ENCODE assay signal across 8 cellular contexts in genomic region chr1:27542463-27543273, GRCh38. TPM values are rescaled to one million over a fixed set of nuclear protein-coding genes. Genes with fewer than 3 reads are reported as not detected.
DNase-seq lines count a peak whose midpoint lies in the region; ATAC-seq, FAIRE-seq and TF ChIP-seq lines count a peak whose summit lies in the region.

No MANE protein-coding gene starts in this region.

- CTCF ChIA-PET in Calu3 (lab: Charles Lee) = interaction anchor here (0.5 to 1.8 kb wide), 4 partner anchors 12 to 1040 kb away, joined by 3 to 10 read pairs (median 4); no protein-coding TSS in a partner anchor
- CTCF ChIA-PET in HEK293T (lab: Yijun Ruan, JAX) = interaction anchor here (1.3 kb wide), 1 partner anchor 14 kb away, joined by 5 read pairs; no protein-coding TSS in a partner anchor

- no peak for TF ChIP-seq CTCF in Calu3 (IDR thresholded peaks at IDR 0.05; ENCODE audit: unreplicated experiment)
- no peak for TF ChIP-seq CTCF in breast epithelium (IDR thresholded peaks at IDR 0.05)
- TF ChIP-seq CTCF in lung (IDR thresholded peaks at IDR 0.05; ENCODE audit: control extremely low read depth, extremely low read depth) = no peak
- TF ChIP-seq CTCF in tibial nerve (IDR thresholded peaks at IDR 0.05) = no peak

- H3K36me3 ChIP-seq in breast epithelium (no peaks in the 10 kb centered on the region), lung (ENCODE audit: control insufficient read depth in 2 of 2, insufficient read depth in 2 of 2, low read length in 2 of 2) (peaks cover 0 to 10% of the 10 kb centered on the region in 2 donors), tibial nerve (peaks cover 0 to 40% (median 0%) of the 10 kb centered on the region in 3 donors)

- FAIRE-seq in frontal cortex (lab: Jason Lieb, UNC) = no peak

- no peaks in the 10 kb centered on the region for H3K9me3 ChIP-seq in breast epithelium
- H3K9me3 ChIP-seq in lung (ENCODE audit: control insufficient read depth in 2 of 2, insufficient read depth in 1 of 2, low read length in 1 of 2) = no peaks in the 10 kb centered on the region
- H3K9me3 ChIP-seq in tibial nerve = no peaks in the 10 kb centered on the region

- no peaks in the 10 kb centered on the region for H3K9me3 Mint-ChIP-seq in Calu3 (ENCODE audit: low read depth, unreplicated experiment)

- ATAC-seq in lung (ENCODE audit: insufficient read depth, low FRiP score) = peak; percentile 85

- peak; percentile 32 to 67 for TF ChIP-seq EP300 in tibial nerve (IDR thresholded peaks at IDR 0.05)

- TF ChIP-seq POLR2A in breast epithelium (IDR thresholded peaks at IDR 0.05) (no peak), tibial nerve (IDR thresholded peaks at IDR 0.05) (peak in 1 of 2 donors; percentile 29)

- WGBS in lung, 2 donors = 56 to 76% methylated on average over 19 of the region's 19 CpGs
- WGBS in tibial nerve, 2 donors = 37 to 52% methylated on average over 19 of the region's 19 CpGs

- BruUV-seq in Calu3 (replicated peaks; lab: Mats Ljungman, UMichigan) = TSS peak; percentile 37

- POLR2A ChIA-PET in HEK293T (lab: Yijun Ruan, JAX) = no interaction called here

- peaks cover 35% of the 10 kb centered on the region for H3K36me3 Mint-ChIP-seq in Calu3 (ENCODE audit: insufficient read depth, unreplicated experiment)

- peak overlapping the region; percentile 90 to 94 for H3K27ac ChIP-seq in breast epithelium
- H3K27ac ChIP-seq in lung (ENCODE audit: low read depth in 1 of 2, low read length in 1 of 2) = peak overlapping the region; percentile 69 to 97
- peak overlapping the region; percentile 58 to 92 (median 77) for H3K27ac ChIP-seq in tibial nerve

- intact Hi-C loops in Calu3 (cut with micrococcal nuclease; ENCODE audit: unreplicated experiment) (no loop called here), breast epithelium (cut with DNase I; ENCODE audit: low total_unique reads) (no loop called here)

- H3K27me3 Mint-ChIP-seq in Calu3 (ENCODE audit: unreplicated experiment) = no peaks in the 10 kb centered on the region

- peak overlapping the region; percentile 34 for H3K4me3 Mint-ChIP-seq in Calu3 (ENCODE audit: low read depth, unreplicated experiment)

- H3K4me1 ChIP-seq in breast epithelium (peaks cover 8 to 47% of the 10 kb centered on the region in 2 donors), lung (ENCODE audit: control insufficient read depth in 2 of 2, insufficient read depth in 2 of 2, low read length in 2 of 2) (peaks cover 16 to 28% of the 10 kb centered on the region in 2 donors), tibial nerve (peaks cover 4 to 97% (median 47%) of the 10 kb centered on the region in 4 donors)

- peak overlapping the region; percentile 90 for H3K27ac Mint-ChIP-seq in Calu3 (ENCODE audit: unreplicated experiment)

- H3K4me1 Mint-ChIP-seq in Calu3 (ENCODE audit: low read depth, unreplicated experiment) = peaks cover 46% of the 10 kb centered on the region

- no peaks in the 10 kb centered on the region for H3K27me3 ChIP-seq in breast epithelium
- H3K27me3 ChIP-seq in lung (ENCODE audit: control insufficient read depth, insufficient read depth) = no peaks in the 10 kb centered on the region
- no peaks in the 10 kb centered on the region for H3K27me3 ChIP-seq in tibial nerve

- DNase-seq in Calu3 = peak; percentile 80
- DNase-seq in NCI-H510A treated with DMSO at 0.1 percent for 48 hours (lab: John Stamatoyannopoulos, UW) = peak; percentile 79
- DNase-seq in breast epithelium (ENCODE audit: low spot score in 2 of 2) = peak in 1 of 2 donors; percentile 72
- peak; percentile 68 for DNase-seq in lung (ENCODE audit: low spot score)
- peak in 1 of 2 donors; percentile 55 for DNase-seq in tibial nerve (ENCODE audit: low spot score in 2 of 2)
- DNase-seq in NCI-H2227 (lab: John Stamatoyannopoulos, UW; ENCODE audit: unreplicated experiment) = no peak
- no peak for DNase-seq in HEK293T (ENCODE audit: extremely low spot score)
- DNase-seq in frontal cortex (ENCODE audit: low spot score in 2 of 2) = no peak

- H3K4me3 ChIP-seq in breast epithelium (no peak overlapping the region), lung (no peak overlapping the region), tibial nerve (no peak overlapping the region)

TF ChIP-seq in HEK293T, 16 proteins besides CTCF, POLR2A, EP300 and RAD21:
- TF ChIP-seq ARNT (IDR thresholded peaks at IDR 0.05) (no peak), L3MBTL2 (conservative IDR thresholded peaks at IDR 0.05) (no peak)

RNA-seq across cellular contexts. Expression of gene WASF2, which starts 52.7 kb away (rescaled TPM):
- total RNA-seq in Calu3 (2022) = 79.5 and 84.2 TPM in 2 replicates
- 10 to 100 TPM; 41.6 to 93.5 (median 43.2) TPM for total RNA-seq in breast epithelium
- 100 to 1,000 TPM in 1 of 2 donors, 10 to 100 TPM in 1; 47.9 to 136 TPM for total RNA-seq in lung
- polyA plus RNA-seq in lung = 10 to 100 TPM; 27.3 to 51.0 TPM
- total RNA-seq in tibial nerve = 10 to 100 TPM; 74.9 to 95.9 (median 83.4) TPM
- 4.5 TPM for total RNA-seq in frontal cortex

Comparison
In these comparisons a context has a peak if more than half of its experiments do, and no peak if none do; other contexts are left out.
1. DNase-seq: peak in Calu3 (single experiment), NCI-H510A treated with DMSO at 0.1 percent for 48 hours (single experiment) and lung (single experiment); none in NCI-H2227 (single experiment), HEK293T (single experiment) and frontal cortex (0 of 2).
2. Peak in every context shown above with its lines, with median percentiles within 50 percentile points of each other: H3K27ac ChIP-seq.